ENCODE assay signal across 16 cellular contexts in genomic region chr13:75195479-75196111, GRCh38.
A peak's percentile ranks its signal among the peaks of the same experiment; 100 is the strongest.
DNase-seq lines count a peak whose midpoint lies in the region; ATAC-seq and TF ChIP-seq lines count a peak whose summit lies in the region.
"Had no signal": no experiment of that assay in that cellular context is flagged by ENCODE, and none has a peak within 500 bp of the region (broad histone marks: within the 10 kb centered on the region; RNA-seq: fewer than 3 reads in every experiment).

No MANE protein-coding gene starts in this region.

- no peak for TF ChIP-seq EP300 in upper lobe of left lung (IDR thresholded peaks at IDR 0.05)

- H3K27ac Mint-ChIP-seq in endodermal cell = no peak overlapping the region
- H3K27ac Mint-ChIP-seq in activated CD4-positive, alpha-beta T cell treated with anti-CD3 and anti-CD28 coated beads for 36 hours = no peak overlapping the region
- no peak overlapping the region for H3K27ac Mint-ChIP-seq in activated naive CD4-positive, alpha-beta T cell treated with anti-CD3 and anti-CD28 coated beads for 36 hours
- H3K27ac Mint-ChIP-seq: activated naive CD8-positive, alpha-beta T cell; dendritic cell treated with granulocyte-macrophage colony-stimulating factor and Interleukin-4, amounts not matched to agents 40 ng/mL and 50 ng/mL, for 4 days had no signal

- ATAC-seq in upper lobe of left lung (ENCODE audit: low FRiP score in 2 of 2) = no peak
- no peak for ATAC-seq in activated CD4-positive, alpha-beta T cell treated with anti-CD3 and anti-CD28 coated beads for 36 hours

- H3K4me3 ChIP-seq in NT2/D1 (ENCODE audit: insufficient read length, low read depth) = no peak overlapping the region
- H3K4me3 ChIP-seq in endodermal cell (ENCODE audit: low read length) = no peak overlapping the region
- H3K4me3 ChIP-seq in mesenchymal stem cell (ENCODE audit: insufficient read depth in 1 of 2, low read depth in 1 of 2, low read length in 2 of 2) = no peak overlapping the region
- H3K4me3 ChIP-seq in skeletal muscle tissue (ENCODE audit: low read length in 3 of 3) = peak overlapping the region in 1 of 3 donors; percentile 36
- H3K4me3 ChIP-seq in upper lobe of left lung = no peak overlapping the region
- H3K4me3 ChIP-seq: uterus had no signal

- H4K91ac ChIP-seq in mesenchymal stem cell (ENCODE audit: low read length) = no peak overlapping the region

- no peaks in the 10 kb centered on the region for H3K36me3 Mint-ChIP-seq in endodermal cell (ENCODE audit: low read depth)
- no peaks in the 10 kb centered on the region for H3K36me3 Mint-ChIP-seq in activated CD4-positive, alpha-beta T cell treated with anti-CD3 and anti-CD28 coated beads for 36 hours (ENCODE audit: low read depth)
- H3K36me3 Mint-ChIP-seq in activated naive CD4-positive, alpha-beta T cell treated with anti-CD3 and anti-CD28 coated beads for 36 hours (ENCODE audit: low read depth) = no peaks in the 10 kb centered on the region
- H3K36me3 Mint-ChIP-seq: activated naive CD8-positive, alpha-beta T cell had no signal

- H3K27me3 ChIP-seq in NT2/D1 (ENCODE audit: insufficient read depth, insufficient read length) (no peaks in the 10 kb centered on the region), endodermal cell (ENCODE audit: control insufficient read depth, insufficient read depth, low read length, poor library complexity, severe bottlenecking) (no peaks in the 10 kb centered on the region), mesenchymal stem cell (ENCODE audit: control insufficient read depth in 1 of 2, insufficient read depth in 1 of 2, low read length in 2 of 2) (no peaks in the 10 kb centered on the region), skeletal muscle tissue (ENCODE audit: control insufficient read depth in 3 of 3, insufficient read depth in 3 of 3, low read length in 3 of 3) (no peaks in the 10 kb centered on the region), upper lobe of left lung (no peaks in the 10 kb centered on the region)
- H3K27me3 ChIP-seq: neutrophil, uterus had no signal

- no peaks in the 10 kb centered on the region for H3K27me3 Mint-ChIP-seq in endodermal cell (ENCODE audit: insufficient read depth)
- H3K27me3 Mint-ChIP-seq in activated CD4-positive, alpha-beta T cell treated with anti-CD3 and anti-CD28 coated beads for 36 hours = peaks cover 11% of the 10 kb centered on the region
- peaks cover 11% of the 10 kb centered on the region for H3K27me3 Mint-ChIP-seq in activated naive CD4-positive, alpha-beta T cell treated with anti-CD3 and anti-CD28 coated beads for 36 hours (ENCODE audit: low read depth)
- H3K27me3 Mint-ChIP-seq: dendritic cell treated with granulocyte-macrophage colony-stimulating factor and Interleukin-4, amounts not matched to agents 40 ng/mL and 50 ng/mL, for 4 days had no signal

- TF ChIP-seq CTCF in endodermal cell (conservative IDR thresholded peaks at IDR 0.05) = no peak
- no peak for TF ChIP-seq CTCF in upper lobe of left lung (IDR thresholded peaks at IDR 0.05)

- H3K14ac ChIP-seq in mesenchymal stem cell (ENCODE audit: low read length in 2 of 2) = no peak overlapping the region

- 57 to 78% methylated on average over 3 to 5 of the region's 5 CpGs for WGBS in endodermal cell (ENCODE audit: insufficient coverage in 1 of 2, insufficient read length in 1 of 2), 2 experiments
- 88% methylated on average over 4 of the region's 5 CpGs for WGBS in mesenchymal stem cell
- WGBS in upper lobe of left lung, 2 donors = 81 to 82% methylated on average over 5 of the region's 5 CpGs

- H2BK120ac ChIP-seq in mesenchymal stem cell (ENCODE audit: low read depth, low read length) = no peak overlapping the region

- H3K23ac ChIP-seq in mesenchymal stem cell (ENCODE audit: low read length in 2 of 2) = no peak overlapping the region

- no peaks in the 10 kb centered on the region for H3K36me3 ChIP-seq in NT2/D1 (ENCODE audit: insufficient read depth, insufficient read length, low read length)
- no peaks in the 10 kb centered on the region for H3K36me3 ChIP-seq in endodermal cell (ENCODE audit: control insufficient read depth, insufficient read depth, low read length)
- H3K36me3 ChIP-seq in mesenchymal stem cell (ENCODE audit: control insufficient read depth in 1 of 2, insufficient read depth in 2 of 2, low read depth in 1 of 2, low read length in 2 of 2) = no peaks in the 10 kb centered on the region
- no peaks in the 10 kb centered on the region for H3K36me3 ChIP-seq in skeletal muscle tissue (ENCODE audit: control insufficient read depth in 3 of 3, insufficient read depth in 3 of 3, low read length in 3 of 3)
- no peaks in the 10 kb centered on the region for H3K36me3 ChIP-seq in upper lobe of left lung
- H3K36me3 ChIP-seq: neutrophil, uterus had no signal

- no peaks in the 10 kb centered on the region for H3K4me1 ChIP-seq in NT2/D1 (ENCODE audit: insufficient read depth, insufficient read length)
- no peaks in the 10 kb centered on the region for H3K4me1 ChIP-seq in endodermal cell (ENCODE audit: control insufficient read depth, insufficient read depth, low read length)
- peaks cover 2% of the 10 kb centered on the region for H3K4me1 ChIP-seq in mesenchymal stem cell (ENCODE audit: control insufficient read depth, insufficient read depth, low read depth, low read length)
- H3K4me1 ChIP-seq in skeletal muscle tissue (ENCODE audit: control insufficient read depth in 3 of 3, insufficient read depth in 3 of 3, low read length in 3 of 3) = peaks cover 20 to 24% (median 20%) of the 10 kb centered on the region in 3 donors
- no peaks in the 10 kb centered on the region for H3K4me1 ChIP-seq in upper lobe of left lung
- H3K4me1 ChIP-seq: uterus had no signal

- H2AK5ac ChIP-seq in mesenchymal stem cell (ENCODE audit: low read length, severe bottlenecking) = no peak overlapping the region

- H3K4me3 Mint-ChIP-seq in endodermal cell = no peak overlapping the region
- no peak overlapping the region for H3K4me3 Mint-ChIP-seq in activated CD4-positive, alpha-beta T cell treated with anti-CD3 and anti-CD28 coated beads for 36 hours
- no peak overlapping the region for H3K4me3 Mint-ChIP-seq in activated naive CD4-positive, alpha-beta T cell treated with anti-CD3 and anti-CD28 coated beads for 36 hours
- H3K4me3 Mint-ChIP-seq: activated naive CD8-positive, alpha-beta T cell; dendritic cell treated with granulocyte-macrophage colony-stimulating factor and Interleukin-4, amounts not matched to agents 40 ng/mL and 50 ng/mL, for 4 days had no signal

- H3K9me3 ChIP-seq in NT2/D1 (ENCODE audit: insufficient read depth, low read length) (no peaks in the 10 kb centered on the region), endodermal cell (ENCODE audit: control insufficient read depth, low read length) (no peaks in the 10 kb centered on the region), mesenchymal stem cell (ENCODE audit: control insufficient read depth, low read length) (no peaks in the 10 kb centered on the region), skeletal muscle tissue (ENCODE audit: control insufficient read depth in 3 of 3, low read length in 3 of 3) (no peaks in the 10 kb centered on the region), upper lobe of left lung (no peaks in the 10 kb centered on the region)
- H3K9me3 ChIP-seq: neutrophil, uterus had no signal

- H2BK12ac ChIP-seq in mesenchymal stem cell (ENCODE audit: low read length in 2 of 2) = no peak overlapping the region

- no peak for TF ChIP-seq POLR2A in upper lobe of left lung (IDR thresholded peaks at IDR 0.05)

- H3K9ac ChIP-seq in NT2/D1 (ENCODE audit: insufficient read length, low read depth) = no peak overlapping the region
- no peak overlapping the region for H3K9ac ChIP-seq in endodermal cell (ENCODE audit: extremely low read depth, low read length, poor library complexity, severe bottlenecking)
- H3K9ac ChIP-seq in mesenchymal stem cell (ENCODE audit: low read length) = no peak overlapping the region
- no peak overlapping the region for H3K9ac ChIP-seq in skeletal muscle tissue (ENCODE audit: low read depth in 1 of 3, low read length in 3 of 3)

- no peak overlapping the region for H3K18ac ChIP-seq in mesenchymal stem cell (ENCODE audit: low read depth in 1 of 2, low read length in 2 of 2)

- H3K9me3 Mint-ChIP-seq in endodermal cell = no peaks in the 10 kb centered on the region
- no peaks in the 10 kb centered on the region for H3K9me3 Mint-ChIP-seq in activated CD4-positive, alpha-beta T cell treated with anti-CD3 and anti-CD28 coated beads for 36 hours (ENCODE audit: low read depth)
- no peaks in the 10 kb centered on the region for H3K9me3 Mint-ChIP-seq in activated naive CD4-positive, alpha-beta T cell treated with anti-CD3 and anti-CD28 coated beads for 36 hours
- H3K9me3 Mint-ChIP-seq: dendritic cell treated with granulocyte-macrophage colony-stimulating factor and Interleukin-4, amounts not matched to agents 40 ng/mL and 50 ng/mL, for 4 days had no signal

- H2BK5ac ChIP-seq in mesenchymal stem cell (ENCODE audit: low read depth, low read length, poor library complexity, severe bottlenecking) = no peak overlapping the region

- no peak overlapping the region for H2BK15ac ChIP-seq in mesenchymal stem cell (ENCODE audit: low read depth, poor library complexity, severe bottlenecking)

- no peak overlapping the region for H3K4ac ChIP-seq in mesenchymal stem cell (ENCODE audit: low read depth in 1 of 2, low read length in 2 of 2)

- DNase-seq in NT2/D1 (ENCODE audit: low read depth, low spot score) = peak; percentile 22
- peak; percentile 40 for DNase-seq in endodermal cell
- DNase-seq in mesenchymal stem cell = no peak
- DNase-seq in upper lobe of left lung = no peak
- DNase-seq in activated CD4-positive, alpha-beta T cell treated with anti-CD3 and anti-CD28 coated beads for 36 hours = no peak
- DNase-seq in NOMO-1 treated with dmso at 0.1 percent for 144 hours (lab: John Stamatoyannopoulos, UW; ENCODE audit: unreplicated experiment) = no peak
- no peak for DNase-seq in activated naive CD4-positive, alpha-beta T cell treated with anti-CD3 and anti-CD28 coated beads for 36 hours
- DNase-seq: DMS79 treated with DMSO at 0.1 percent for 48 hours, MV-4-11, OCI-M1, uterus had no signal

- H4K8ac ChIP-seq in mesenchymal stem cell (ENCODE audit: low read length) = peak overlapping the region; percentile 37

- CTCF ChIA-PET in activated CD4-positive, alpha-beta T cell treated with anti-CD3 and anti-CD28 coated beads for 36 hours (lab: Charles Lee) = no interaction called here
- CTCF ChIA-PET in activated naive CD4-positive, alpha-beta T cell treated with anti-CD3 and anti-CD28 coated beads for 36 hours (lab: Charles Lee) = no interaction called here

- peak overlapping the region; percentile 26 for H3K4me2 ChIP-seq in mesenchymal stem cell (ENCODE audit: low read length, poor library complexity, severe bottlenecking)

- H3K79me1 ChIP-seq in mesenchymal stem cell (replicated peaks; ENCODE audit: low read length, poor library complexity, severe bottlenecking) = no peaks in the 10 kb centered on the region

- H3K27ac ChIP-seq in endodermal cell (ENCODE audit: low read depth, low read length) (peak overlapping the region; percentile 91), mesenchymal stem cell (ENCODE audit: low read length, poor library complexity, severe bottlenecking) (peak overlapping the region; percentile 41), skeletal muscle tissue (ENCODE audit: low read depth, low read length) (peak overlapping the region; percentile 46), upper lobe of left lung (no peak overlapping the region)
- H3K27ac ChIP-seq: neutrophil, uterus, VCaP had no signal

- POLR2A ChIA-PET in activated CD4-positive, alpha-beta T cell treated with anti-CD3 and anti-CD28 coated beads for 36 hours (lab: Charles Lee) = no interaction called here

- intact Hi-C loops in activated CD4-positive, alpha-beta T cell treated with anti-CD3 and anti-CD28 coated beads for 36 hours (cut with DNase I, micrococcal nuclease) = no loop called here
- intact Hi-C loops in activated naive CD4-positive, alpha-beta T cell treated with anti-CD3 and anti-CD28 coated beads for 36 hours (cut with micrococcal nuclease) = no loop called here

- H3K4me1 Mint-ChIP-seq in endodermal cell = no peaks in the 10 kb centered on the region
- no peaks in the 10 kb centered on the region for H3K4me1 Mint-ChIP-seq in activated CD4-positive, alpha-beta T cell treated with anti-CD3 and anti-CD28 coated beads for 36 hours
- H3K4me1 Mint-ChIP-seq in activated naive CD4-positive, alpha-beta T cell treated with anti-CD3 and anti-CD28 coated beads for 36 hours (ENCODE audit: low read depth) = no peaks in the 10 kb centered on the region

- no peak overlapping the region for H2AFZ ChIP-seq in mesenchymal stem cell (ENCODE audit: low read depth, low read length)

Comparison
In these comparisons a context has a peak if more than half of its experiments do, and no peak if none do; other contexts are left out.
1. DNase-seq: peak in NT2/D1 (single experiment) and endodermal cell (single experiment); none in mesenchymal stem cell (single experiment), upper lobe of left lung (0 of 2), activated CD4-positive, alpha-beta T cell treated with anti-CD3 and anti-CD28 coated beads for 36 hours (single experiment), NOMO-1 treated with dmso at 0.1 percent for 144 hours (single experiment) and activated naive CD4-positive, alpha-beta T cell treated with anti-CD3 and anti-CD28 coated beads for 36 hours (single experiment).
2. H3K27ac ChIP-seq: peak in endodermal cell (single experiment), mesenchymal stem cell (single experiment) and skeletal muscle tissue (single experiment); none in upper lobe of left lung (0 of 4).